ENCODE assay signal across 23 cellular contexts in genomic region chr7:80412842-80413241, GRCh38.
DNase-seq lines count a peak whose midpoint lies in the region; TF ChIP-seq lines count a peak whose summit lies in the region.
"Had no signal": no experiment of that assay in that cellular context is flagged by ENCODE, and none has a peak within 500 bp of the region (broad histone marks: within the 10 kb centered on the region; RNA-seq: fewer than 3 reads in every experiment).

No MANE protein-coding gene starts in this region.

- no peaks in the 10 kb centered on the region for H3K27me3 ChIP-seq in SK-N-SH (ENCODE audit: insufficient read depth)
- H3K27me3 ChIP-seq: esophagus squamous epithelium, heart left ventricle, MG63, upper lobe of left lung had no signal

- TF ChIP-seq EP300 in SK-N-SH (IDR thresholded peaks at IDR 0.05; ENCODE audit: borderline replicate concordance in 1 of 2, low read depth in 1 of 2, low read length in 1 of 2) = no peak

- no peaks in the 10 kb centered on the region for H3K79me2 ChIP-seq in SK-N-SH (ENCODE audit: insufficient read depth)

- whole genome bisulfite sequencing in SK-N-SH (ENCODE audit: low lambda C conversion rate) = 100% methylated on average over 1 of the region's 1 CpG

- peak; percentile 56 for DNase-seq in AG10803 (ENCODE audit: low read depth)
- DNase-seq in HCEC 1CT = peak; percentile 85
- peak; percentile 46 for DNase-seq in choroid plexus epithelial cell (ENCODE audit: low read depth)
- peak; percentile 46 to 71 for DNase-seq in foreskin fibroblast
- DNase-seq in GOT3 (lab: John Stamatoyannopoulos, UW) = no peak
- DNase-seq in SK-N-SH = no peak
- no peak for DNase-seq in KG1 (lab: John Stamatoyannopoulos, UW)
- DNase-seq: activated CD8-positive, alpha-beta memory T cell treated with anti-CD3 and anti-CD28 coated beads, Interleukin-2, amount 10 ng/mL, durations not matched to agents 7 days and 5 days; activated naive CD4-positive, alpha-beta T cell treated with anti-CD3 and anti-CD28 coated beads, Interleukin-2, amount 50 U/mL, for 16 hours; esophagus squamous epithelium; heart left ventricle; left cardiac atrium; MG63; NCI-H1105 treated with DMSO at 0.1 percent for 48 hours; NCI-H1930; NCI-H524; right cardiac atrium; SHP77; stimulated activated CD4-positive, alpha-beta T cell treated with anti-CD3 and anti-CD28 coated beads, Interleukin-4, amount 100 ng/mL, for 1 hour; SW 1271; T1000; upper lobe of left lung had no signal

- no peak overlapping the region for H3K9ac ChIP-seq in SK-N-SH

- peaks cover 8 to 9% of the 10 kb centered on the region in 2 experiments; a peak in 3 of 4 replicates for H3K4me1 ChIP-seq in SK-N-SH (ENCODE audit: control insufficient read depth in 1 of 2, insufficient read depth in 2 of 2, low read depth in 1 of 2, low read length in 1 of 2)
- H3K4me1 ChIP-seq: esophagus squamous epithelium, upper lobe of left lung had no signal

- H3K9me3 ChIP-seq in SK-N-SH = peaks cover 8% of the 10 kb centered on the region; the same call in 1 of the 2 replicates
- H3K9me3 ChIP-seq: esophagus squamous epithelium, heart left ventricle, MG63, upper lobe of left lung had no signal

- no peak overlapping the region for H2AFZ ChIP-seq in SK-N-SH (ENCODE audit: low read depth)
- H2AFZ ChIP-seq: PC-9 had no signal

- POLR2A ChIA-PET in SK-N-SH (lab: Yijun Ruan, JAX) = no interaction called here

- H3K4me3 ChIP-seq in AG10803 (ENCODE audit: low read length) = no peak overlapping the region
- no peak overlapping the region for H3K4me3 ChIP-seq in choroid plexus epithelial cell (ENCODE audit: low read depth, low read length)
- H3K4me3 ChIP-seq in foreskin fibroblast (ENCODE audit: low read depth in 1 of 2, low read length in 2 of 2) = no peak overlapping the region
- H3K4me3 ChIP-seq in SK-N-SH (ENCODE audit: low read depth in 2 of 2, low read length in 1 of 2) = no peak overlapping the region
- H3K4me3 ChIP-seq: esophagus squamous epithelium, heart left ventricle, MG63, PC-9, upper lobe of left lung had no signal

- no peak for TF ChIP-seq CTCF in AG10803 (conservative IDR thresholded peaks at IDR 0.05; ENCODE audit: low read length)
- TF ChIP-seq CTCF in choroid plexus epithelial cell (conservative IDR thresholded peaks at IDR 0.05; ENCODE audit: low read depth, low read length) = no peak
- TF ChIP-seq CTCF in foreskin fibroblast (IDR thresholded peaks at IDR 0.05; ENCODE audit: low read depth, low read length) = no peak
- no peak for TF ChIP-seq CTCF in SK-N-SH (IDR thresholded peaks at IDR 0.05)

- CTCF ChIA-PET in SK-N-SH (lab: Yijun Ruan, JAX) = interaction anchor here (1.0 to 1.9 kb wide), 4 partner anchors 16 to 318 kb away, joined by 3 to 6 read pairs (median 3); no protein-coding TSS in a partner anchor

- no peaks in the 10 kb centered on the region for H4K20me1 ChIP-seq in SK-N-SH (ENCODE audit: insufficient read depth)

- H3K4me2 ChIP-seq in SK-N-SH = no peak overlapping the region
- H3K4me2 ChIP-seq: PC-9 had no signal

- no peak for TF ChIP-seq RAD21 in SK-N-SH (IDR thresholded peaks at IDR 0.05; ENCODE audit: low read length)

- H3K27ac ChIP-seq in SK-N-SH (ENCODE audit: low read depth in 2 of 2, low read length in 1 of 2) = no peak overlapping the region
- H3K27ac ChIP-seq: esophagus squamous epithelium, heart left ventricle, PC-9, upper lobe of left lung had no signal

- H3F3A ChIP-seq in SK-N-SH (replicated peaks; ENCODE audit: insufficient read depth) = peaks cover 10% of the 10 kb centered on the region

- no peaks in the 10 kb centered on the region for H3K36me3 ChIP-seq in SK-N-SH (replicated peaks in 1 of 2; ENCODE audit: control insufficient read depth in 1 of 2, insufficient read depth in 2 of 2, low read length in 1 of 2)
- H3K36me3 ChIP-seq: esophagus squamous epithelium, heart left ventricle, MG63, upper lobe of left lung had no signal

- H3K9me2 ChIP-seq in SK-N-SH = no peaks in the 10 kb centered on the region

TF ChIP-seq in SK-N-SH, 30 proteins besides CTCF, POLR2A, EP300 and RAD21:
- TF ChIP-seq USF2 (IDR thresholded peaks at IDR 0.05; ENCODE audit: borderline replicate concordance, low read depth, low read length) (no peak), TCF12 (IDR thresholded peaks at IDR 0.05) (no peak), MEF2A (IDR thresholded peaks at IDR 0.05; ENCODE audit: borderline replicate concordance, low read depth) (no peak), RCOR1 (IDR thresholded peaks at IDR 0.05; ENCODE audit: low read length) (no peak), GATA2 (CRISPR knock-in tag; IDR thresholded peaks at IDR 0.05) (no peak), SIN3A (IDR thresholded peaks at IDR 0.05; ENCODE audit: borderline replicate concordance, low read depth, low read length) (no peak), FOXJ3 (CRISPR knock-in tag; IDR thresholded peaks at IDR 0.05) (no peak), CHD2 (IDR thresholded peaks at IDR 0.05; ENCODE audit: low read length, partially characterized antibody) (no peak), TAF1 (IDR thresholded peaks at IDR 0.05; ENCODE audit: borderline replicate concordance, low read depth, low read length) (no peak), RFX5 (IDR thresholded peaks at IDR 0.05; ENCODE audit: low read length) (no peak)

Comparison
In these comparisons a context has a peak if more than half of its experiments do, and no peak if none do; other contexts are left out.
1. DNase-seq: peak in AG10803 (single experiment), HCEC 1CT (single experiment), choroid plexus epithelial cell (single experiment) and foreskin fibroblast (2 of 2); none in GOT3 (single experiment), SK-N-SH (single experiment) and KG1 (single experiment).